22 cellular contexts compared by ENCODE assay signal in the genomic region with DNA sequence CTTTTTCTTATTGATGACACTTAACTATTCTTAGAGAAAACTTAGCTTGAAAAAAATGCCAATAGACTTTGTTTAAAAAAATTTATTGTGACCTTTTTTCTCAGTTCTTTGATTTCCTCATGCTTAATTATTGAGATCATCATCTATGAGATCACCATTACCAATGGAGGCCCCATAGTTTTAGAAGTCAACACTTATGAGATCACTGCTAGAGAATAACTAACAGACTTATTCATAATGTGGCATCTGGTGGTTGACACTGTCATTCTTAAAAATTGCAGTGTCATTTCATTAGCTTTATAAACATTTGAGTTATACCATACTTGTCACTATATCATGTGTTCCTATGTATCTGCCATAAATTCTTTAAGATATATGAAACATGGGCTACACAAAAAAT. TPM values are rescaled to one million over a fixed set of nuclear protein-coding genes. Genes with fewer than 3 reads are reported as not detected.
DNase-seq lines count a peak whose midpoint lies in the region; ATAC-seq and TF ChIP-seq lines count a peak whose summit lies in the region.
"Had no signal": no experiment of that assay in that cellular context is flagged by ENCODE, and none has a peak within 500 bp of the region (broad histone marks: within the 10 kb centered on the region; RNA-seq: fewer than 3 reads in every experiment).

No MANE protein-coding gene starts in this region.

- DNase-seq in DMS53 (lab: John Stamatoyannopoulos, UW) (peak; percentile 46), DMS53 treated with DMSO at 0.1 percent for 48 hours (lab: John Stamatoyannopoulos, UW; ENCODE audit: unreplicated experiment) (no peak), amniotic epithelial cell (ENCODE audit: low read depth) (peak; percentile 42), foreskin fibroblast (peak; percentile 76 to 79), stromal cell of bone marrow (ENCODE audit: low read depth) (peak; percentile 21), left lobe of liver (ENCODE audit: low spot score) (no peak)
- DNase-seq: 8988T; activated CD4-positive, alpha-beta T cell treated with anti-CD3 and anti-CD28 coated beads, Interleukin-2, amount 50 U/mL, for 1 hour; activated T-cell treated with anti-CD3 and anti-CD28 coated beads for 4 hours; CD8-positive, alpha-beta T cell; effector CD4-positive, alpha-beta T cell; gastrocnemius medialis; GOT3; NCI-H1930; stimulated activated CD4-positive, alpha-beta T cell treated with anti-CD3 and anti-CD28 coated beads, Interleukin-15, amount 100 ng/mL, for 24 hours had no signal

- no peak overlapping the region for H3K4me3 ChIP-seq in foreskin fibroblast (ENCODE audit: low read depth in 1 of 2, low read length in 2 of 2)
- H3K4me3 ChIP-seq: cardiac muscle cell, gastrocnemius medialis, lung had no signal

- no peak for TF ChIP-seq CTCF in foreskin fibroblast (IDR thresholded peaks at IDR 0.05; ENCODE audit: low read depth, low read length)

- no peak for ATAC-seq in HG02759 (IDR thresholded peaks at IDR 0.05; ENCODE audit: unreplicated experiment)
- no peak for ATAC-seq in left lobe of liver
- ATAC-seq in GM19463 (IDR thresholded peaks at IDR 0.05; ENCODE audit: unreplicated experiment) = no peak
- ATAC-seq: activated naive CD4-positive, alpha-beta T cell treated with anti-CD3 and anti-CD28 coated beads, Interleukin-2, amount 50 U/mL, for 72 hours; CD8-positive, alpha-beta T cell; natural killer cell treated with Interleukin-12 subunit alpha and Interleukin-12 subunit beta and Interleukin-15 and Interleukin-18, amount 100 ng/mL, for 72 hours had no signal

RNA-seq across cellular contexts. Expression of gene FEM1C, which starts 14.9 kb away (rescaled TPM):
- total RNA-seq in left lobe of liver = 7.6 TPM

RNA-seq across cellular contexts. Expression of gene TICAM2, which starts 42.8 kb away (rescaled TPM):
- 2.1 TPM for total RNA-seq in left lobe of liver
- total RNA-seq: NCI-H460 had no signal

Comparison
In these comparisons a context has a peak if more than half of its experiments do, and no peak if none do; other contexts are left out.
1. DNase-seq: peak in DMS53 (single experiment), amniotic epithelial cell (single experiment), foreskin fibroblast (2 of 2) and stromal cell of bone marrow (single experiment); none in DMS53 treated with DMSO at 0.1 percent for 48 hours (single experiment) and left lobe of liver (single experiment).